11 cellular contexts compared by ENCODE assay signal in genomic region chr14:34365309-34365915, GRCh38.
A peak's percentile ranks its signal among the peaks of the same experiment; 100 is the strongest.
DNase-seq lines count a peak whose midpoint lies in the region; ATAC-seq, FAIRE-seq and TF ChIP-seq lines count a peak whose summit lies in the region.
"Had no signal": no experiment of that assay in that cellular context is flagged by ENCODE, and none has a peak within 500 bp of the region (broad histone marks: within the 10 kb centered on the region; RNA-seq: fewer than 3 reads in every experiment).

No MANE protein-coding gene starts in this region.

- intact Hi-C loops in HCT116 (cut with micrococcal nuclease), result no loop called here
- intact Hi-C loops in Panc1 (cut with micrococcal nuclease; ENCODE audit: unreplicated experiment), result no loop called here
- intact Hi-C loops in endothelial cell of umbilical vein (cut with micrococcal nuclease), result no loop called here
- intact Hi-C loops in naive thymus-derived CD4-positive, alpha-beta T cell (cut with micrococcal nuclease), result no loop called here

- H3K9me2 ChIP-seq in HCT116 (ENCODE audit: insufficient read depth), result no peaks in the 10 kb centered on the region

- no peak overlapping the region for H3K9ac ChIP-seq in HCT116 (ENCODE audit: low read length)
- no peak overlapping the region for H3K9ac ChIP-seq in endothelial cell of umbilical vein (replicated peaks; ENCODE audit: extremely low read depth, insufficient read depth, low read length)

- dilution Hi-C loops in endothelial cell of umbilical vein (cut with MboI; ENCODE audit: extremely low pct_ligation_motif_present, low sequenced_read_pairs), result no loop called here

- TF ChIP-seq CTCF in HCT116 (IDR thresholded peaks at IDR 0.05 in 2 of 3, conservative IDR thresholded peaks at IDR 0.05 in 1 of 3; ENCODE audit: borderline replicate concordance in 1 of 3, insufficient read depth in 1 of 3, low read depth in 2 of 3, low read length in 2 of 3) (peak in 2 of 3 experiments; percentile 1 to 24; a peak in 1 of 6 replicates), Panc1 (IDR thresholded peaks at IDR 0.05) (peak; percentile 44), endothelial cell of umbilical vein (IDR thresholded peaks at IDR 0.05; ENCODE audit: extremely low read depth in 1 of 2, insufficient read depth in 1 of 2, low read depth in 1 of 2, low read length in 2 of 2) (peak in 1 of 2 donors; percentile 15), GM20000 (IDR thresholded peaks at IDR 0.05; ENCODE audit: extremely low read depth, missing control alignments) (no peak)

- H3K79me2 ChIP-seq in HCT116 (ENCODE audit: insufficient read depth, low read length), result no peaks in the 10 kb centered on the region
- H3K79me2 ChIP-seq in endothelial cell of umbilical vein (ENCODE audit: control insufficient read depth, insufficient read depth, low read length), result no peaks in the 10 kb centered on the region

- peaks cover 20 to 38% (median 31%) of the 10 kb centered on the region in 5 donors for H3K27me3 Mint-ChIP-seq in naive thymus-derived CD4-positive, alpha-beta T cell
- peaks cover 16% of the 10 kb centered on the region for H3K27me3 Mint-ChIP-seq in activated CD8-positive, alpha-beta memory T cell treated with anti-CD3 and anti-CD28 coated beads, Interleukin-2, amount 10 ng/mL, durations not matched to agents 7 days and 5 days

- no peak overlapping the region for H3K4me3 Mint-ChIP-seq in naive thymus-derived CD4-positive, alpha-beta T cell
- no peak overlapping the region for H3K4me3 Mint-ChIP-seq in activated CD8-positive, alpha-beta memory T cell treated with anti-CD3 and anti-CD28 coated beads, Interleukin-2, amount 10 ng/mL, durations not matched to agents 7 days and 5 days

- TF ChIP-seq POLR2A in HCT116 (IDR thresholded peaks at IDR 0.05; ENCODE audit: borderline replicate concordance, extremely low read depth, insufficient read depth, insufficient read length), result no peak
- TF ChIP-seq POLR2A in endothelial cell of umbilical vein (IDR thresholded peaks at IDR 0.05; ENCODE audit: low read depth, low read length), result no peak

- no peaks in the 10 kb centered on the region for H3K36me3 ChIP-seq in HCT116 (ENCODE audit: control insufficient read depth in 1 of 2, insufficient read depth in 2 of 2, low read length in 2 of 2)
- no peaks in the 10 kb centered on the region for H3K36me3 ChIP-seq in Panc1 (ENCODE audit: control insufficient read depth, insufficient read depth, low read length)
- H3K36me3 ChIP-seq in endothelial cell of umbilical vein (ENCODE audit: control insufficient read depth in 2 of 2, extremely low read depth in 1 of 2, insufficient read depth in 2 of 2, low read length in 2 of 2), result no peaks in the 10 kb centered on the region
- H3K36me3 ChIP-seq in naive thymus-derived CD4-positive, alpha-beta T cell (ENCODE audit: control insufficient read depth in 2 of 3, insufficient read depth in 3 of 3, low read length in 3 of 3), result no peaks in the 10 kb centered on the region
- H3K36me3 ChIP-seq: breast epithelium had no signal

- no peaks in the 10 kb centered on the region for H4K20me1 ChIP-seq in HCT116 (ENCODE audit: insufficient read depth)
- no peaks in the 10 kb centered on the region for H4K20me1 ChIP-seq in endothelial cell of umbilical vein (replicated peaks; ENCODE audit: control insufficient read depth, extremely low read depth, insufficient read depth, low read length)

- no peak overlapping the region for H3K4me3 ChIP-seq in HCT116 (replicated peaks in 1 of 2; ENCODE audit: low read depth in 1 of 2, low read length in 2 of 2)
- H3K4me3 ChIP-seq in Panc1 (ENCODE audit: low read depth in 2 of 2, low read length in 2 of 2), result no peak overlapping the region
- no peak overlapping the region for H3K4me3 ChIP-seq in endothelial cell of umbilical vein (replicated peaks in 1 of 3; ENCODE audit: insufficient read depth in 1 of 3, low read depth in 1 of 3, low read length in 3 of 3)
- no peak overlapping the region for H3K4me3 ChIP-seq in naive thymus-derived CD4-positive, alpha-beta T cell (ENCODE audit: low read length)
- H3K4me3 ChIP-seq: breast epithelium, lung had no signal

- H3K4me1 Mint-ChIP-seq in naive thymus-derived CD4-positive, alpha-beta T cell, result peaks cover 0 to 11% (median 0%) of the 10 kb centered on the region in 7 donors
- H3K4me1 Mint-ChIP-seq in activated CD8-positive, alpha-beta memory T cell treated with anti-CD3 and anti-CD28 coated beads, Interleukin-2, amount 10 ng/mL, durations not matched to agents 7 days and 5 days, result no peaks in the 10 kb centered on the region

- H3K27me3 ChIP-seq in HCT116 (ENCODE audit: insufficient read depth, low read length) (no peaks in the 10 kb centered on the region), Panc1 (ENCODE audit: control insufficient read depth, insufficient read depth, low read length) (no peaks in the 10 kb centered on the region), endothelial cell of umbilical vein (ENCODE audit: control insufficient read depth in 2 of 2, insufficient read depth in 2 of 2, low read length in 2 of 2) (peaks cover 3 to 8% of the 10 kb centered on the region in 2 experiments)
- no peaks in the 10 kb centered on the region for H3K27me3 ChIP-seq in naive thymus-derived CD4-positive, alpha-beta T cell (ENCODE audit: control insufficient read depth in 2 of 2, insufficient read depth in 2 of 2, low read length in 2 of 2)
- H3K27me3 ChIP-seq: breast epithelium had no signal

- in situ Hi-C loops in Panc1 (cut with HindIII; ENCODE audit: low pct_unique_long_range_greater_than_20kb, low sequenced_read_pairs), result no loop called here

- TF ChIP-seq RAD21 in HCT116 (IDR thresholded peaks at IDR 0.05; ENCODE audit: low read depth), result peak; percentile 38

- CTCF ChIA-PET in HCT116 (lab: Charles Lee), result interaction anchor here (0.7 to 2.5 kb wide), 5 partner anchors 10 to 131 kb away, joined by 3 to 10 read pairs (median 4); no protein-coding TSS in a partner anchor
- CTCF ChIA-PET in Panc1 (lab: Charles Lee), result interaction anchor here (0.6 to 1.2 kb wide), 3 partner anchors 24 to 132 kb away, joined by 3 to 7 read pairs (median 4); no protein-coding TSS in a partner anchor
- CTCF ChIA-PET in endothelial cell of umbilical vein (lab: Charles Lee), result interaction anchor here (0.6 to 1.8 kb wide), 9 partner anchors 7 to 137 kb away, joined by 3 to 4 read pairs (median 3); no protein-coding TSS in a partner anchor
- CTCF ChIA-PET in naive thymus-derived CD4-positive, alpha-beta T cell (lab: Charles Lee), result no interaction called here
- CTCF ChIA-PET in activated CD8-positive, alpha-beta memory T cell treated with anti-CD3 and anti-CD28 coated beads, Interleukin-2, amount 10 ng/mL, durations not matched to agents 7 days and 5 days (lab: Charles Lee), result interaction anchor here (1.3 kb wide), 1 partner anchor 14 kb away, joined by 3 read pairs; no protein-coding TSS in a partner anchor

- no peaks in the 10 kb centered on the region for H3K9me3 ChIP-seq in HCT116 (ENCODE audit: control insufficient read depth in 1 of 2, insufficient read depth in 1 of 2, low read depth in 1 of 2, low read length in 2 of 2)
- no peaks in the 10 kb centered on the region for H3K9me3 ChIP-seq in Panc1 (ENCODE audit: control insufficient read depth, insufficient read depth, low read depth, low read length)
- H3K9me3 ChIP-seq in endothelial cell of umbilical vein (replicated peaks; ENCODE audit: control insufficient read depth, insufficient read depth, low read length), result no peaks in the 10 kb centered on the region
- no peaks in the 10 kb centered on the region for H3K9me3 ChIP-seq in naive thymus-derived CD4-positive, alpha-beta T cell (ENCODE audit: control insufficient read depth in 2 of 3, low read length in 3 of 3)
- H3K9me3 ChIP-seq: breast epithelium had no signal

- BruUV-seq in HCT116 (replicated peaks; lab: Mats Ljungman, UMichigan) (no TSS peak), Panc1 (replicated peaks; lab: Mats Ljungman, UMichigan) (no TSS peak), endothelial cell of umbilical vein (replicated peaks; lab: Mats Ljungman, UMichigan) (no TSS peak)

- peaks cover 0 to 4% (median 0%) of the 10 kb centered on the region in 11 donors for H3K9me3 Mint-ChIP-seq in naive thymus-derived CD4-positive, alpha-beta T cell
- no peaks in the 10 kb centered on the region for H3K9me3 Mint-ChIP-seq in activated CD8-positive, alpha-beta memory T cell treated with anti-CD3 and anti-CD28 coated beads, Interleukin-2, amount 10 ng/mL, durations not matched to agents 7 days and 5 days (ENCODE audit: low read depth)

- H2AFZ ChIP-seq in HCT116 (ENCODE audit: low read depth, low read length, poor library complexity, severe bottlenecking) (no peak overlapping the region), endothelial cell of umbilical vein (ENCODE audit: low read depth, low read length) (peak overlapping the region; percentile 7)

- DNase-seq in HCT116 (ENCODE audit: low read depth, low spot score), result no peak
- DNase-seq in Panc1 (ENCODE audit: low read depth, low spot score), result no peak
- peak; percentile 12 for DNase-seq in endothelial cell of umbilical vein (ENCODE audit: low read depth, low spot score)
- DNase-seq in pons (ENCODE audit: low spot score), result peak; percentile 54
- no peak for DNase-seq in GM20000 (ENCODE audit: low spot score)
- no peak for DNase-seq in naive thymus-derived CD4-positive, alpha-beta T cell
- no peak for DNase-seq in activated CD8-positive, alpha-beta memory T cell treated with anti-CD3 and anti-CD28 coated beads, Interleukin-2, amount 10 ng/mL, durations not matched to agents 7 days and 5 days
- DNase-seq: NCI-H146 had no signal

- no peak for FAIRE-seq in endothelial cell of umbilical vein (lab: Jason Lieb, UNC)

- no peaks in the 10 kb centered on the region for H3K9me1 ChIP-seq in endothelial cell of umbilical vein (replicated peaks; ENCODE audit: control insufficient read depth, extremely low read depth, insufficient read depth, low read length)

- no peak overlapping the region for H3K27ac Mint-ChIP-seq in naive thymus-derived CD4-positive, alpha-beta T cell
- H3K27ac Mint-ChIP-seq in activated CD8-positive, alpha-beta memory T cell treated with anti-CD3 and anti-CD28 coated beads, Interleukin-2, amount 10 ng/mL, durations not matched to agents 7 days and 5 days, result no peak overlapping the region

- H3K36me3 Mint-ChIP-seq in naive thymus-derived CD4-positive, alpha-beta T cell, result no peaks in the 10 kb centered on the region
- H3K36me3 Mint-ChIP-seq in activated CD8-positive, alpha-beta memory T cell treated with anti-CD3 and anti-CD28 coated beads, Interleukin-2, amount 10 ng/mL, durations not matched to agents 7 days and 5 days, result no peaks in the 10 kb centered on the region

- H3K27ac ChIP-seq in HCT116 (ENCODE audit: low read depth, low read length), result no peak overlapping the region
- no peak overlapping the region for H3K27ac ChIP-seq in Panc1 (ENCODE audit: low read length)
- no peak overlapping the region for H3K27ac ChIP-seq in endothelial cell of umbilical vein (ENCODE audit: insufficient read depth, low read depth, low read length)
- no peak overlapping the region for H3K27ac ChIP-seq in naive thymus-derived CD4-positive, alpha-beta T cell (ENCODE audit: low read depth, low read length)
- H3K27ac ChIP-seq: breast epithelium had no signal

- RAD21 ChIA-PET in HCT116 (lab: Charles Lee; ENCODE audit: low non-redundant PET in 1 of 2, low total read pairs in 2 of 2, uncharacterized antibody in 2 of 2, unreplicated experiment in 2 of 2), result no interaction called here

- ATAC-seq in HCT116 (peak; percentile 62), Panc1 (no peak)
- no peak for ATAC-seq in naive thymus-derived CD4-positive, alpha-beta T cell
- ATAC-seq in activated CD8-positive, alpha-beta memory T cell treated with anti-CD3 and anti-CD28 coated beads, Interleukin-2, amount 10 ng/mL, durations not matched to agents 7 days and 5 days, result no peak
- ATAC-seq: activated CD4-positive, CD25-positive, alpha-beta regulatory T cell treated with anti-CD3 and anti-CD28 coated beads, Interleukin-2, amount 50 U/mL, for 24 hours had no signal

- no peaks in the 10 kb centered on the region for H3K4me1 ChIP-seq in HCT116 (ENCODE audit: control insufficient read depth in 1 of 2, insufficient read depth in 2 of 2, low read length in 2 of 2)
- no peaks in the 10 kb centered on the region for H3K4me1 ChIP-seq in Panc1 (ENCODE audit: control insufficient read depth, insufficient read depth, low read length)
- no peaks in the 10 kb centered on the region for H3K4me1 ChIP-seq in endothelial cell of umbilical vein (ENCODE audit: control insufficient read depth, extremely low read depth, insufficient read depth, low read length)
- no peaks in the 10 kb centered on the region for H3K4me1 ChIP-seq in naive thymus-derived CD4-positive, alpha-beta T cell (ENCODE audit: control insufficient read depth in 2 of 2, insufficient read depth in 2 of 2, low read length in 2 of 2)

- H3K4me2 ChIP-seq in HCT116 (ENCODE audit: low read length) (no peak overlapping the region), endothelial cell of umbilical vein (ENCODE audit: insufficient read depth, low read length) (no peak overlapping the region)

- POLR2A ChIA-PET in HCT116 (lab: Charles Lee), result no interaction called here
- POLR2A ChIA-PET in Panc1 (lab: Charles Lee), result no interaction called here
- POLR2A ChIA-PET in endothelial cell of umbilical vein (lab: Charles Lee), result no interaction called here
- POLR2A ChIA-PET in naive thymus-derived CD4-positive, alpha-beta T cell (lab: Charles Lee), result no interaction called here

Comparison
In these comparisons a context has a peak if more than half of its experiments do, and no peak if none do; other contexts are left out.
1. DNase-seq: peak in endothelial cell of umbilical vein (single experiment) and pons (single experiment); none in HCT116 (single experiment), Panc1 (single experiment), GM20000 (single experiment), naive thymus-derived CD4-positive, alpha-beta T cell (0 of 9) and activated CD8-positive, alpha-beta memory T cell treated with anti-CD3 and anti-CD28 coated beads, Interleukin-2, amount 10 ng/mL, durations not matched to agents 7 days and 5 days (single experiment).